In the genomic region with DNA sequence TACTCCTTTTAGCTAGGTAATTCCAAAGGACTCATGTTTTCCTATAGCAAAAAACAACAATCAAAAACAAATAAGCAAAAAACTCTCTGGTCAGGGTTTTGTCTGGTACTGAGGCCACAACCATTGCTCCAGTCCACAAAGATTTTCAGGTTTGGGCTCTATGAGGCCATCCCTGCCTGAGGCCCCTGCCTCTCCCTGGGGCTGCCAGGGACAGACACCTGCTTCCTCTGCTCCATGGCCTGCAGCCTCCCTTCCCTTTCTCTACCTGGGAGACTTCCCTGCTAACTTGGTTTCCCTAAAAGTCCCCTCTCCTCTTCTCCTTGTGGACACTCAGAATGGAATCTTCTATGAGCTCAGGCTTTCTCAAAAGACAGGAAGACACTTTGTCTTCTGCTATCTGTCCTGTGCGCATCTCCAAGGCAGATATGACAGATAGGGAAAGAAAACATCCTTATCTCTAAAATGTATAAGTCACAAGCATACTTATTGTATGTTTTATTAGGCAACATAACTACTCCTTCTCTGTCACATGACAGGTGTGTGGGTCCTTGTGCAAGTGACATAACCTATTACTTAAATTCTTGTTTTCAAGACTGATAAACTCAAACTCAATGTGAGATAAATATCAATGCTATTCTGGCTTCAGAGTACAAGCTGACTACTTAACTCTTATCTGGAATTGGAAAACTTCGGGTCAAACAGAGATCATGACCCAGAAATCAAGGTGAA, we compare ENCODE assay signal across 22 cellular contexts. TPM values are rescaled to one million over a fixed set of nuclear protein-coding genes. Genes with fewer than 3 reads are reported as not detected.
DNase-seq lines count a peak whose midpoint lies in the region; ATAC-seq and TF ChIP-seq lines count a peak whose summit lies in the region.
"Had no signal": no experiment of that assay in that cellular context is flagged by ENCODE, and none has a peak within 500 bp of the region (broad histone marks: within the 10 kb centered on the region; RNA-seq: fewer than 3 reads in every experiment).

No MANE protein-coding gene starts in this region.

- peaks cover 35% of the 10 kb centered on the region for H3K27me3 Mint-ChIP-seq in activated CD4-positive, alpha-beta T cell treated with anti-CD3 and anti-CD28 coated beads, Interleukin-2, amount 10 ng/mL, durations not matched to agents 24 days and 14 days
- H3K27me3 Mint-ChIP-seq in immature natural killer cell (ENCODE audit: low read depth in 3 of 3) (peaks cover 6 to 20% (median 9%) of the 10 kb centered on the region in 3 donors), progenitor cell of endocrine pancreas (peaks cover 17% of the 10 kb centered on the region)

- H3K36me3 Mint-ChIP-seq in activated CD4-positive, alpha-beta T cell treated with anti-CD3 and anti-CD28 coated beads, Interleukin-2, amount 10 ng/mL, durations not matched to agents 24 days and 14 days (ENCODE audit: low read depth), result no peaks in the 10 kb centered on the region
- H3K36me3 Mint-ChIP-seq in immature natural killer cell (no peaks in the 10 kb centered on the region), progenitor cell of endocrine pancreas (ENCODE audit: insufficient read depth) (peaks cover 2% of the 10 kb centered on the region)

- no peak for ATAC-seq in HG03097 (IDR thresholded peaks at IDR 0.05; ENCODE audit: low FRiP score, unreplicated experiment)

- TF ChIP-seq CTCF in VCaP (conservative IDR thresholded peaks at IDR 0.05) (no peak), progenitor cell of endocrine pancreas (IDR thresholded peaks at IDR 0.05; ENCODE audit: unreplicated experiment) (no peak)

- H3K27ac Mint-ChIP-seq in activated CD4-positive, alpha-beta T cell treated with anti-CD3 and anti-CD28 coated beads, Interleukin-2, amount 10 ng/mL, durations not matched to agents 24 days and 14 days, result no peak overlapping the region
- peak overlapping the region in 3 of 6 donors; percentile 17 to 33 (median 28) for H3K27ac Mint-ChIP-seq in immature natural killer cell
- H3K27ac Mint-ChIP-seq in progenitor cell of endocrine pancreas, result no peak overlapping the region
- H3K27ac Mint-ChIP-seq: activated CD4-positive, alpha-beta memory T cell treated with anti-CD3 and anti-CD28 coated beads, Interleukin-2, amount 10 ng/mL, durations not matched to agents 7 days and 5 days had no signal

- intact Hi-C loops in activated CD4-positive, alpha-beta T cell treated with anti-CD3 and anti-CD28 coated beads, Interleukin-2, amount 10 ng/mL, durations not matched to agents 24 days and 14 days (cut with micrococcal nuclease), result loop anchor here (5.0 kb wide), 1 partner anchor 155 kb away; no protein-coding TSS in a partner anchor

- H3K4me1 Mint-ChIP-seq in activated CD4-positive, alpha-beta T cell treated with anti-CD3 and anti-CD28 coated beads, Interleukin-2, amount 10 ng/mL, durations not matched to agents 24 days and 14 days, result peaks cover 10% of the 10 kb centered on the region
- H3K4me1 Mint-ChIP-seq in immature natural killer cell (peaks cover 10 to 16% of the 10 kb centered on the region in 2 donors), progenitor cell of endocrine pancreas (ENCODE audit: low read depth) (peaks cover 5% of the 10 kb centered on the region)

- no peaks in the 10 kb centered on the region for H3K9me3 Mint-ChIP-seq in activated CD4-positive, alpha-beta T cell treated with anti-CD3 and anti-CD28 coated beads, Interleukin-2, amount 10 ng/mL, durations not matched to agents 24 days and 14 days
- no peaks in the 10 kb centered on the region for H3K9me3 Mint-ChIP-seq in immature natural killer cell
- no peaks in the 10 kb centered on the region for H3K9me3 Mint-ChIP-seq in progenitor cell of endocrine pancreas (ENCODE audit: low read depth)
- H3K9me3 Mint-ChIP-seq: activated CD4-positive, alpha-beta memory T cell treated with anti-CD3 and anti-CD28 coated beads, Interleukin-2, amount 10 ng/mL, durations not matched to agents 7 days and 5 days had no signal

- no peak for DNase-seq in activated CD4-positive, alpha-beta T cell treated with anti-CD3 and anti-CD28 coated beads, Interleukin-2, amount 10 ng/mL, durations not matched to agents 24 days and 14 days
- no peak for DNase-seq in activated CD4-positive, alpha-beta T cell treated with anti-CD3 and anti-CD28 coated beads, Interleukin-2, amount 50 U/mL, for 1 hour
- DNase-seq in immature natural killer cell, result no peak
- DNase-seq in progenitor cell of endocrine pancreas (ENCODE audit: low spot score, unreplicated experiment), result no peak
- no peak for DNase-seq in NCI-H2107 (lab: John Stamatoyannopoulos, UW)
- no peak for DNase-seq in SIG-M5 treated with dmso at 0.1 percent for 504 hours (lab: John Stamatoyannopoulos, UW; ENCODE audit: unreplicated experiment)
- DNase-seq: activated CD4-positive, alpha-beta memory T cell treated with anti-CD3 and anti-CD28 coated beads, Interleukin-2, amount 10 ng/mL, durations not matched to agents 7 days and 5 days; amniotic stem cell; dorsolateral prefrontal cortex; erythroblast; foreskin melanocyte; GF-D8; H7; NCI-H1417; NCI-H526 treated with DMSO at 0.1 percent for 48 hours; stomach; SW 1271; upper lobe of left lung had no signal

- peak overlapping the region; percentile 48 for H3K27ac ChIP-seq in VCaP
- H3K27ac ChIP-seq: cardiac muscle cell had no signal

- peak overlapping the region; percentile 25 for H3K4me3 Mint-ChIP-seq in activated CD4-positive, alpha-beta T cell treated with anti-CD3 and anti-CD28 coated beads, Interleukin-2, amount 10 ng/mL, durations not matched to agents 24 days and 14 days
- H3K4me3 Mint-ChIP-seq in immature natural killer cell, result peak overlapping the region; percentile 54 to 82 (median 57)
- peak overlapping the region; percentile 45 for H3K4me3 Mint-ChIP-seq in progenitor cell of endocrine pancreas (ENCODE audit: low read depth)

RNA-seq across cellular contexts. Expression of a gene that starts 1.2 kb away (rescaled TPM):
- 0.54 and 0.85 TPM in 2 replicates for total RNA-seq in activated CD4-positive, alpha-beta T cell treated with anti-CD3 and anti-CD28 coated beads, Interleukin-2, amount 10 ng/mL, durations not matched to agents 24 days and 14 days
- polyA plus RNA-seq in immature natural killer cell, result under 1 TPM in 2 of 3 donors, not detected in 1; 0.64 to 0.71 TPM
- total RNA-seq in progenitor cell of endocrine pancreas, result 16.5 and 17.0 TPM in 2 replicates

RNA-seq across cellular contexts. Expression of a gene that starts 13.4 kb away (rescaled TPM):
- 3.5 and 5.2 TPM in 2 replicates for total RNA-seq in activated CD4-positive, alpha-beta T cell treated with anti-CD3 and anti-CD28 coated beads, Interleukin-2, amount 10 ng/mL, durations not matched to agents 24 days and 14 days
- polyA plus RNA-seq in immature natural killer cell, result not detected
- total RNA-seq in progenitor cell of endocrine pancreas, result 38.7 and 44.5 TPM in 2 replicates
- total RNA-seq: A172; activated CD4-positive, alpha-beta memory T cell treated with anti-CD3 and anti-CD28 coated beads, Interleukin-2, amount 10 ng/mL, durations not matched to agents 7 days and 5 days had no signal

RNA-seq across cellular contexts. Expression of a gene that starts 24.2 kb away (rescaled TPM):
- total RNA-seq in activated CD4-positive, alpha-beta T cell treated with anti-CD3 and anti-CD28 coated beads, Interleukin-2, amount 10 ng/mL, durations not matched to agents 24 days and 14 days, result not detected in 2 replicates
- under 1 TPM in 2 of 3 donors, not detected in 1; 0.22 to 0.78 TPM for polyA plus RNA-seq in immature natural killer cell
- 17.5 and 26.8 TPM in 2 replicates for total RNA-seq in progenitor cell of endocrine pancreas
- total RNA-seq: activated CD4-positive, alpha-beta memory T cell treated with anti-CD3 and anti-CD28 coated beads, Interleukin-2, amount 10 ng/mL, durations not matched to agents 7 days and 5 days had no signal

Comparison
In these comparisons a context has a peak if more than half of its experiments do, and no peak if none do; other contexts are left out.
1. RNA of a gene that starts 24.2 kb away (total RNA-seq): 17.5 to 26.8 TPM in progenitor cell of endocrine pancreas; not detected in activated CD4-positive, alpha-beta T cell treated with anti-CD3 and anti-CD28 coated beads, Interleukin-2, amount 10 ng/mL, durations not matched to agents 24 days and 14 days; every median in the first group is over 10 times any median in the second.
2. Peak in every context shown above with its lines, with median percentiles within 50 percentile points of each other: H3K4me3 Mint-ChIP-seq.